Comparison of ENCODE assay signal across 8 cellular contexts in the genomic region with DNA sequence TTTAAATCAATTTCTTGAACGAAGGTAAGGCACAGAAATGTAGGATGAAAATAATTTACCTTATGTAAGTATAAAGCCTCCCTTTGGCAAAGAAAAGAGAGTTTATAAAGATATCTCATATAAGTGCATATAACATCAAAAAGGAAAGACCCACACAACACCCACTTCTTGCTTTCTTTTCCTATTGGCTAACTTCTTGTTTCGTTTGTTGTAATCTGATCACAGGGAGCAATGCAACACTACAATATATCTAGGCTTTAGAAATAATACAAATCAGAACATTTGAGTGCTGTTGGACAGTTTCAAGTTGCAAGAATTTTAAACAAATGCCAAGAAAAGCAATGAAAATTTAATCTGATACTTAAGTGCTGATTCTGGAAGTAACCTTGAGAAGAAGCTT. TPM values are rescaled to one million over a fixed set of nuclear protein-coding genes. Genes with fewer than 3 reads are reported as not detected.
DNase-seq lines count a peak whose midpoint lies in the region; ATAC-seq and TF ChIP-seq lines count a peak whose summit lies in the region.

No MANE protein-coding gene starts in this region.

- H3K4me3 ChIP-seq in iPS-20b (ENCODE audit: low read length) (peak overlapping the region; percentile 94), thyroid gland (replicated peaks in 1 of 3) (peak overlapping the region in 2 of 3 donors; percentile 40 to 59), adrenal gland (peak overlapping the region in 2 of 4 donors; percentile 86 to 88)

- peak overlapping the region; percentile 88 for H3K27ac Mint-ChIP-seq in CD4-positive, alpha-beta T cell
- H3K27ac Mint-ChIP-seq in WTC11, result peak overlapping the region; percentile 99

- DNase-seq in CD4-positive, alpha-beta T cell, result no peak
- DNase-seq in HT1080 (ENCODE audit: low read depth) (peak; percentile 64), WTC11 (ENCODE audit: low spot score) (no peak), thyroid gland (no peak), adrenal gland (no peak)
- no peak for DNase-seq in activated CD4-positive, alpha-beta T cell treated with anti-CD3 and anti-CD28 coated beads for 1 hour

- intact Hi-C loops in CD4-positive, alpha-beta T cell (cut with DNase I, micrococcal nuclease), result loop anchor here (2.0 to 10.0 kb wide), 9 partner anchors 99 to 1539 kb away; a partner anchor contains a TSS
- intact Hi-C loops in thyroid gland (cut with DNase I) (loop anchor here (5.0 kb wide), 1 partner anchor 99 kb away; no protein-coding TSS in a partner anchor), adrenal gland (cut with DNase I) (loop anchor here (2.0 to 10.0 kb wide), 4 partner anchors 51 to 119 kb away; no protein-coding TSS in a partner anchor)

- peak in 1 of 2 donors; percentile 70 for TF ChIP-seq POLR2A in thyroid gland (IDR thresholded peaks at IDR 0.05)
- peak in 1 of 2 donors; percentile 58 for TF ChIP-seq POLR2A in adrenal gland (IDR thresholded peaks at IDR 0.05)

- peaks cover 18% of the 10 kb centered on the region; the same call in 1 of the 2 replicates for H3K4me1 ChIP-seq in iPS-20b (ENCODE audit: insufficient read depth, low read length)
- H3K4me1 ChIP-seq in thyroid gland, result peaks cover 21 to 30% of the 10 kb centered on the region in 2 donors
- H3K4me1 ChIP-seq in adrenal gland (replicated peaks in 1 of 2), result peaks cover 5 to 46% of the 10 kb centered on the region in 2 donors

- POLR2A ChIA-PET in CD4-positive, alpha-beta T cell (lab: Charles Lee), result interaction anchor here (0.6 to 4.5 kb wide), 2 partner anchors 76 to 257 kb away, joined by 3 to 62 read pairs; a partner anchor contains a TSS
- POLR2A ChIA-PET in WTC11 (lab: Charles Lee), result interaction anchor here (0.6 to 2.4 kb wide), 2 partner anchors 9 to 350 kb away, joined by 4 to 24 read pairs; no protein-coding TSS in a partner anchor

- CTCF ChIA-PET in CD4-positive, alpha-beta T cell (lab: Charles Lee), result interaction anchor here (1.2 to 2.0 kb wide), 2 partner anchors 15 to 142 kb away, joined by 3 to 13 read pairs; a partner anchor contains a TSS
- CTCF ChIA-PET in WTC11 (lab: Charles Lee), result no interaction called here

- TF ChIP-seq CTCF in CD4-positive, alpha-beta T cell (IDR thresholded peaks at IDR 0.05), result no peak
- TF ChIP-seq CTCF in WTC11 (IDR thresholded peaks at IDR 0.05), result no peak
- no peak for TF ChIP-seq CTCF in thyroid gland (IDR thresholded peaks at IDR 0.05)
- no peak for TF ChIP-seq CTCF in adrenal gland (IDR thresholded peaks at IDR 0.05)

- WGBS in thyroid gland, 2 donors, result 15 to 16% methylated on average over 2 of the region's 2 CpGs
- WGBS in adrenal gland, 4 donors, result 26 to 40% (median 30%) methylated on average over 2 of the region's 2 CpGs

- ATAC-seq in CD4-positive, alpha-beta T cell (ENCODE audit: poor library complexity), result no peak
- no peak for ATAC-seq in WTC11
- no peak for ATAC-seq in HG02610 (IDR thresholded peaks at IDR 0.05; ENCODE audit: unreplicated experiment)

- H3K9me3 Mint-ChIP-seq in CD4-positive, alpha-beta T cell, result no peaks in the 10 kb centered on the region
- peaks cover 4% of the 10 kb centered on the region; the same call in 1 of the 2 replicates for H3K9me3 Mint-ChIP-seq in WTC11

- H3K27me3 Mint-ChIP-seq in CD4-positive, alpha-beta T cell, result peaks cover 4% of the 10 kb centered on the region
- no peaks in the 10 kb centered on the region for H3K27me3 Mint-ChIP-seq in WTC11 (ENCODE audit: low read depth)

- no peak overlapping the region for H3K27ac ChIP-seq in CD4-positive, alpha-beta T cell (ENCODE audit: low read depth, low read length)
- H3K27ac ChIP-seq in iPS-20b (ENCODE audit: low read length) (peak overlapping the region; percentile 69), thyroid gland (peak overlapping the region in 2 of 3 donors; percentile 99 to 100), adrenal gland (peak overlapping the region in 2 of 5 donors; percentile 93 to 97)

- peaks cover 10% of the 10 kb centered on the region for H3K36me3 Mint-ChIP-seq in CD4-positive, alpha-beta T cell (ENCODE audit: low read depth)
- peaks cover 11% of the 10 kb centered on the region for H3K36me3 Mint-ChIP-seq in WTC11

- H3K9ac ChIP-seq in iPS-20b (ENCODE audit: low read depth, low read length), result peak overlapping the region; percentile 94

- H3K9me3 ChIP-seq in CD4-positive, alpha-beta T cell (ENCODE audit: control insufficient read depth, low read length), result no peaks in the 10 kb centered on the region
- H3K9me3 ChIP-seq in iPS-20b (ENCODE audit: insufficient read depth, low read depth, low read length) (no peaks in the 10 kb centered on the region), thyroid gland (no peaks in the 10 kb centered on the region), adrenal gland (replicated peaks in 1 of 3) (no peaks in the 10 kb centered on the region)

- H3K36me3 ChIP-seq in iPS-20b (ENCODE audit: insufficient read depth, low read depth, low read length) (peaks cover 1% of the 10 kb centered on the region; the same call in 1 of the 2 replicates), thyroid gland (no peaks in the 10 kb centered on the region), adrenal gland (replicated peaks in 1 of 2) (no peaks in the 10 kb centered on the region)

- H3K27me3 ChIP-seq in CD4-positive, alpha-beta T cell (ENCODE audit: control insufficient read depth, insufficient read depth, low read length), result no peaks in the 10 kb centered on the region
- H3K27me3 ChIP-seq in iPS-20b (ENCODE audit: insufficient read depth, low read length), result no peaks in the 10 kb centered on the region
- no peaks in the 10 kb centered on the region for H3K27me3 ChIP-seq in thyroid gland
- H3K27me3 ChIP-seq in adrenal gland, result no peaks in the 10 kb centered on the region

- peaks cover 42% of the 10 kb centered on the region for H3K4me1 Mint-ChIP-seq in CD4-positive, alpha-beta T cell (ENCODE audit: low read depth)
- H3K4me1 Mint-ChIP-seq in WTC11, result peaks cover 45% of the 10 kb centered on the region

- H3K4me3 Mint-ChIP-seq in CD4-positive, alpha-beta T cell, result peak overlapping the region; percentile 94
- peak overlapping the region; percentile 97 for H3K4me3 Mint-ChIP-seq in WTC11

TF ChIP-seq in WTC11, 78 proteins besides CTCF, POLR2A, EP300 and RAD21:
- TF ChIP-seq ZNF317 (CRISPR knock-in tag; IDR thresholded peaks at IDR 0.05; ENCODE audit: borderline replicate concordance, low read depth), result no peak
- peak; percentile 45 for TF ChIP-seq NFYB (CRISPR knock-in tag; conservative IDR thresholded peaks at IDR 0.05; ENCODE audit: low read depth)

RNA-seq across cellular contexts. Expression of a gene that starts 1.3 kb away (rescaled TPM):
- 1 to 10 TPM; 1.5 TPM for total RNA-seq in CD4-positive, alpha-beta T cell
- 7.2 and 9.4 TPM in 2 replicates for total RNA-seq in HT1080 (2014; rRNA removed; shearing (Covaris generic))
- polyA plus RNA-seq in HT1080 (2015; cell fraction: cytosol; rRNA removed), result 5.7 and 7.8 TPM in 2 replicates
- polyA plus RNA-seq in HT1080 (2015; cell fraction: nucleus; rRNA removed), result 12.3 and 13.7 TPM in 2 replicates
- 24.2 to 28.2 TPM (median 24.4 TPM) in 3 replicates for total RNA-seq in WTC11 (2021)
- total RNA-seq in thyroid gland, result 10 to 100 TPM; 27.1 to 33.7 (median 30.8) TPM
- total RNA-seq in adrenal gland, result 10 to 100 TPM; 13.5 to 33.9 (median 23.2) TPM
- 1 to 10 TPM; 2.3 to 5.7 (median 2.7) TPM for polyA plus RNA-seq in adrenal gland

RNA-seq across cellular contexts. Expression of a gene that starts 1.7 kb away (rescaled TPM):
- total RNA-seq in CD4-positive, alpha-beta T cell, result 10 to 100 TPM; 52.6 to 57.2 TPM
- 51.8 and 60.4 TPM in 2 replicates for total RNA-seq in HT1080 (2014; rRNA removed; shearing (Covaris generic))
- polyA plus RNA-seq in HT1080 (2015; cell fraction: cytosol; rRNA removed), result 52.0 and 64.0 TPM in 2 replicates
- 63.4 and 67.4 TPM in 2 replicates for polyA plus RNA-seq in HT1080 (2015; cell fraction: nucleus; rRNA removed)
- total RNA-seq in WTC11 (2021) (51.5 to 54.5 TPM (median 53.9 TPM) in 3 replicates), thyroid gland (100 to 1,000 TPM; 101 to 186 (median 160) TPM), adrenal gland (100 to 1,000 TPM in 2 of 8 donors, 10 to 100 TPM in 6; 50.9 to 150 (median 88.3) TPM)
- polyA plus RNA-seq in adrenal gland, result 100 to 1,000 TPM in 1 of 3 donors, 10 to 100 TPM in 2; 34.8 to 152 (median 39.0) TPM
